In the genomic region with DNA sequence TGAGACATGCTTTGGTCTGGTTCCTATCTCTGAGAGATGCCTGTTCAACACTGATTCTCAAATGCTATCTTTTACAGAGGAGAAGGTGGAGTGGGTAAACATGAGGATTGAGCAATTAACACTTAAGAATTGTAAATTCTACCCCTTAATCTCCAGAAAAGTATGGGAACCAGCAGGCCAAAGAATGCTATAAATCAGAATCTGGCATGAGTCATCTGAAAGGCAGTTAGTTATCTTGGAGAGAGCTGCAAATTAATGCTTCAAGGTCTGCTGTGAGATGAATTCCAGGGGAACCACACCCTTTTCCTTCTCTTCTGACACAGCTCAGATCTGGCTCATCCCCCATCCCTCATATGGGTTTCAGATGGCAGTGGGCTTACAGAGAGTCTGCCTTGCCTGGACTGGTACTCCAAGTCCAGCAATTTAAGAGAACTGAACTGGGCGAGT, we compare ENCODE assay signal across 10 cellular contexts. TPM values are rescaled to one million over a fixed set of nuclear protein-coding genes. Genes with fewer than 3 reads are reported as not detected.
DNase-seq lines count a peak whose midpoint lies in the region; ATAC-seq and TF ChIP-seq lines count a peak whose summit lies in the region.
"Had no signal": no experiment of that assay in that cellular context is flagged by ENCODE, and none has a peak within 500 bp of the region (broad histone marks: within the 10 kb centered on the region; RNA-seq: fewer than 3 reads in every experiment).

No MANE protein-coding gene starts in this region.

- no peak for DNase-seq in CD14-positive monocyte (ENCODE audit: low spot score)
- peak in 6 of 61 donors; percentile 11 to 27 (median 18) for DNase-seq in caudate nucleus (lab: John Stamatoyannopoulos, UW)
- DNase-seq in myocyte (ENCODE audit: low read depth) = peak; percentile 70
- no peak for DNase-seq in stimulated activated naive CD4-positive, alpha-beta T cell treated with Interleukin-2 at 50 U/mL for 16 hours (lab: John Stamatoyannopoulos, UW)
- DNase-seq in midbrain (lab: John Stamatoyannopoulos, UW) = no peak
- DNase-seq: activated naive CD4-positive, alpha-beta T cell had no signal

- peaks cover 80% of the 10 kb centered on the region for H3K4me1 Mint-ChIP-seq in CD14-positive monocyte

- TF ChIP-seq CTCF in CD14-positive monocyte (IDR thresholded peaks at IDR 0.05) = no peak

- H3K4me3 Mint-ChIP-seq in CD14-positive monocyte = peak overlapping the region; percentile 66 to 79

- H3K27me3 Mint-ChIP-seq in CD14-positive monocyte (ENCODE audit: low read depth in 3 of 3) = peaks cover 0 to 3% (median 0%) of the 10 kb centered on the region in 3 donors

- H3K27ac ChIP-seq in caudate nucleus (ENCODE audit: low read depth, low read length) = peak overlapping the region; percentile 9
- H3K27ac ChIP-seq: neutrophil had no signal

- H3K9me3 Mint-ChIP-seq in CD14-positive monocyte = peaks cover 0 to 3% (median 0%) of the 10 kb centered on the region in 7 donors

- ATAC-seq in HG03432 (IDR thresholded peaks at IDR 0.05; ENCODE audit: unreplicated experiment) = no peak
- ATAC-seq in GM18498 (IDR thresholded peaks at IDR 0.05; ENCODE audit: unreplicated experiment) = no peak

- no peak for TF ChIP-seq RAD21 in Ishikawa (IDR thresholded peaks at IDR 0.05; ENCODE audit: low read depth)

- peaks cover 59 to 70% of the 10 kb centered on the region in 2 donors for H3K36me3 Mint-ChIP-seq in CD14-positive monocyte

- TF ChIP-seq EP300 in Ishikawa (IDR thresholded peaks at IDR 0.05; ENCODE audit: borderline replicate concordance) = peak; percentile 96

- peak overlapping the region; percentile 94 to 99 (median 98) for H3K27ac Mint-ChIP-seq in CD14-positive monocyte

- intact Hi-C loops in CD14-positive monocyte (cut with micrococcal nuclease) = no loop called here

TF ChIP-seq in Ishikawa, 13 proteins besides CTCF, POLR2A, EP300 and RAD21:
- TF ChIP-seq, protein P1, sequence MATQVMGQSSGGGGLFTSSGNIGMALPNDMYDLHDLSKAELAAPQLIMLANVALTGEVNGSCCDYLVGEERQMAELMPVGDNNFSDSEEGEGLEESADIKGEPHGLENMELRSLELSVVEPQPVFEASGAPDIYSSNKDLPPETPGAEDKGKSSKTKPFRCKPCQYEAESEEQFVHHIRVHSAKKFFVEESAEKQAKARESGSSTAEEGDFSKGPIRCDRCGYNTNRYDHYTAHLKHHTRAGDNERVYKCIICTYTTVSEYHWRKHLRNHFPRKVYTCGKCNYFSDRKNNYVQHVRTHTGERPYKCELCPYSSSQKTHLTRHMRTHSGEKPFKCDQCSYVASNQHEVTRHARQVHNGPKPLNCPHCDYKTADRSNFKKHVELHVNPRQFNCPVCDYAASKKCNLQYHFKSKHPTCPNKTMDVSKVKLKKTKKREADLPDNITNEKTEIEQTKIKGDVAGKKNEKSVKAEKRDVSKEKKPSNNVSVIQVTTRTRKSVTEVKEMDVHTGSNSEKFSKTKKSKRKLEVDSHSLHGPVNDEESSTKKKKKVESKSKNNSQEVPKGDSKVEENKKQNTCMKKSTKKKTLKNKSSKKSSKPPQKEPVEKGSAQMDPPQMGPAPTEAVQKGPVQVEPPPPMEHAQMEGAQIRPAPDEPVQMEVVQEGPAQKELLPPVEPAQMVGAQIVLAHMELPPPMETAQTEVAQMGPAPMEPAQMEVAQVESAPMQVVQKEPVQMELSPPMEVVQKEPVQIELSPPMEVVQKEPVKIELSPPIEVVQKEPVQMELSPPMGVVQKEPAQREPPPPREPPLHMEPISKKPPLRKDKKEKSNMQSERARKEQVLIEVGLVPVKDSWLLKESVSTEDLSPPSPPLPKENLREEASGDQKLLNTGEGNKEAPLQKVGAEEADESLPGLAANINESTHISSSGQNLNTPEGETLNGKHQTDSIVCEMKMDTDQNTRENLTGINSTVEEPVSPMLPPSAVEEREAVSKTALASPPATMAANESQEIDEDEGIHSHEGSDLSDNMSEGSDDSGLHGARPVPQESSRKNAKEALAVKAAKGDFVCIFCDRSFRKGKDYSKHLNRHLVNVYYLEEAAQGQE (IDR thresholded peaks at IDR 0.05; ENCODE audit: low read depth) = no peak
- no peak for TF ChIP-seq CREB1 (IDR thresholded peaks at IDR 0.05; ENCODE audit: low read depth)
- TF ChIP-seq YY1 (IDR thresholded peaks at IDR 0.05; ENCODE audit: low read depth) = no peak
- TF ChIP-seq ZBTB7A (IDR thresholded peaks at IDR 0.05; ENCODE audit: low read depth) = no peak
- TF ChIP-seq TCF12 (IDR thresholded peaks at IDR 0.05; ENCODE audit: low read depth) = peak; percentile 97
- peak; percentile 89 for TF ChIP-seq NFIC (IDR thresholded peaks at IDR 0.05)
- peak; percentile 98 for TF ChIP-seq TEAD4 (IDR thresholded peaks at IDR 0.05)
- no peak for TF ChIP-seq EGR1 (IDR thresholded peaks at IDR 0.05)
- TF ChIP-seq, protein P2, sequence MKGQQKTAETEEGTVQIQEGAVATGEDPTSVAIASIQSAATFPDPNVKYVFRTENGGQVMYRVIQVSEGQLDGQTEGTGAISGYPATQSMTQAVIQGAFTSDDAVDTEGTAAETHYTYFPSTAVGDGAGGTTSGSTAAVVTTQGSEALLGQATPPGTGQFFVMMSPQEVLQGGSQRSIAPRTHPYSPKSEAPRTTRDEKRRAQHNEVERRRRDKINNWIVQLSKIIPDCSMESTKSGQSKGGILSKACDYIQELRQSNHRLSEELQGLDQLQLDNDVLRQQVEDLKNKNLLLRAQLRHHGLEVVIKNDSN (IDR thresholded peaks at IDR 0.05) = 0 out of 2 replicates have a peak, but pooled peaks have one; percentile 18
- TF ChIP-seq, protein P3, sequence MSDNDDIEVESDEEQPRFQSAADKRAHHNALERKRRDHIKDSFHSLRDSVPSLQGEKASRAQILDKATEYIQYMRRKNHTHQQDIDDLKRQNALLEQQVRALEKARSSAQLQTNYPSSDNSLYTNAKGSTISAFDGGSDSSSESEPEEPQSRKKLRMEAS (IDR thresholded peaks at IDR 0.05) = 0 out of 2 replicates have a peak, but pooled peaks have one; percentile 35
- peak; percentile 92 for TF ChIP-seq FOXM1 (IDR thresholded peaks at IDR 0.05; ENCODE audit: borderline replicate concordance, low read depth)
- no peak for TF ChIP-seq TAF1 (IDR thresholded peaks at IDR 0.05; ENCODE audit: low read depth)
- TF ChIP-seq CEBPB (IDR thresholded peaks at IDR 0.05) = peak; percentile 97

RNA-seq across cellular contexts. Expression of a gene that starts 5.2 kb away (rescaled TPM):
- 1,000 to 10,000 TPM; 2,129 to 2,138 TPM for polyA plus RNA-seq in CD14-positive monocyte
- total RNA-seq in myocyte = 31.6 and 36.0 TPM in 2 replicates
- 328 TPM for polyA plus RNA-seq in myocyte (2012)

RNA-seq across cellular contexts. Expression of a gene that starts 48.4 kb away (rescaled TPM):
- 1,000 to 10,000 TPM; 2,621 to 3,364 TPM for polyA plus RNA-seq in CD14-positive monocyte
- 227 and 251 TPM in 2 replicates for total RNA-seq in myocyte
- polyA plus RNA-seq in myocyte (2012) = 1,391 TPM
